ENCODE assay signal across 27 cellular contexts in genomic region chr22:47443836-47444745, GRCh38.
"Had no signal": no experiment of that assay in that cellular context is flagged by ENCODE, and none has a peak within 500 bp of the region (broad histone marks: within the 10 kb centered on the region; RNA-seq: fewer than 3 reads in every experiment).

No MANE protein-coding gene starts in this region.

- H3K36me3 ChIP-seq: adrenal gland, gastroesophageal sphincter, heart right ventricle, WERI-Rb-1 had no signal

- ATAC-seq: activated CD4-positive, CD25-positive, alpha-beta regulatory T cell treated with anti-CD3 and anti-CD28 coated beads, Interleukin-2, amount 50 U/mL, for 24 hours; activated naive CD8-positive, alpha-beta T cell treated with anti-CD3 and anti-CD28 coated beads, Interleukin-2, amount 50 U/mL, for 24 hours; body of pancreas; esophagus mucosa; foreskin keratinocyte; gastroesophageal sphincter; heart right ventricle; T-helper 17 cell had no signal

- H3K27ac ChIP-seq: adrenal gland, body of pancreas, dorsolateral prefrontal cortex, foreskin keratinocyte, gastroesophageal sphincter, heart right ventricle, WERI-Rb-1 had no signal

- H3K27me3 ChIP-seq: adrenal gland, body of pancreas, foreskin keratinocyte had no signal

- FAIRE-seq: colon had no signal

- H3K9me3 ChIP-seq: adrenal gland, body of pancreas had no signal

- H3K4me3 ChIP-seq: adrenal gland, body of pancreas, dorsolateral prefrontal cortex, gastroesophageal sphincter, heart right ventricle had no signal

- H3K4me1 ChIP-seq: adrenal gland, body of pancreas, foreskin keratinocyte, gastroesophageal sphincter, heart right ventricle had no signal

- DNase-seq: activated B cell treated with CpG ODN at 0.5 μM for 24 hours; activated CD4-positive, alpha-beta T cell treated with anti-CD3 and anti-CD28 coated beads for 48 hours; activated CD4-positive, alpha-beta T cell treated with anti-CD3 and anti-CD28 coated beads, Interleukin-2, amount 50 U/mL, for 1 hour; activated CD4-positive, alpha-beta T cell treated with anti-CD3 and anti-CD28 coated beads, Interleukin-2, amount 50 U/mL, for 48 hours; activated effector memory CD4-positive, alpha-beta T cell treated with anti-CD3 and anti-CD28 coated beads, Interleukin-2, amount 50 U/mL, for 16 hours; activated naive CD4-positive, alpha-beta T cell treated with anti-CD3 and anti-CD28 coated beads for 36 hours; activated naive CD8-positive, alpha-beta T cell treated with anti-CD3 and anti-CD28 coated beads for 36 hours; activated naive CD8-positive, alpha-beta T cell treated with anti-CD3 and anti-CD28 coated beads, Interleukin-2, amount 50 U/mL, for 24 hours; activated T-cell treated with anti-CD3 and anti-CD28 coated beads, Interleukin-2, amount 50 U/mL, for 1 hour; activated T-cell treated with anti-CD3 and anti-CD28 coated beads, Interleukin-2, amount 50 U/mL, for 48 hours; adrenal gland; amygdala; body of pancreas; caudate nucleus; effector memory CD4-positive, alpha-beta T cell; endodermal cell; foreskin keratinocyte; heart right ventricle; T-helper 1 cell; T-helper 17 cell; T1000; WERI-Rb-1 had no signal
